11 cellular contexts compared by ENCODE assay signal in the genomic region with DNA sequence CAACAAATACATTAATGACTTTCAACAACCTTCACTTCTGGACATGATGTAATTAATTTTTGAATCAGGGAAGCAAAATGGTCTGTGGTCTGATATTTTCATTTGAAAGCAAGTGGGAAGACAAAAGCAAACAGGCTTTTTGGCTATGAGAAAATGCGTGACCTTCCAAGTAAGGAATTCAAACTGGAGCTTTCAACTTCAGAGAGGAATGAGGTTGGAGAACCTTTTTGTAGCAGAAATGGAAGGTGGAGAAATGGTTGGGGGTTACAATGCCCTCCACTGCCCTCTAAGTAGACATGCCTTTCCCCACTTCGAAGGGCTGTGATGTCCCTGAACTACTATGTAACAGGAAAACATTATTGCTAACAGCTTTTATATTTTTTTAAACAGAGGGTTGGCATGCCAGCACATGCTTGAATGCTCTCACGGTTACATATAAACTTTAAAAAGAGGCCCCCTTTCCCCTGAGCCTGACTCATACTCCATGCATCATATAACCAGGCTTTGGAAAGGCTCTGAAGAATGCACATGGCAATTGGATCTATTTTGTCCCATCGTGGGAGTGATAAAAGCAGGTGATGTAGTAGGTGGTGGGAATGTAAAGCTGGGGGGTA.
DNase-seq lines count a peak whose midpoint lies in the region; ATAC-seq, FAIRE-seq and TF ChIP-seq lines count a peak whose summit lies in the region.
"Had no signal": no experiment of that assay in that cellular context is flagged by ENCODE, and none has a peak within 500 bp of the region (broad histone marks: within the 10 kb centered on the region; RNA-seq: fewer than 3 reads in every experiment).

No MANE protein-coding gene starts in this region.

- H3K18ac ChIP-seq in mesendoderm (ENCODE audit: low read length), result no peak overlapping the region

- peaks cover 17% of the 10 kb centered on the region for H3K4me1 Mint-ChIP-seq in activated T-helper 2 cell treated with anti-CD3 and anti-CD28 coated beads, Interferon-gamma antibody, Interleukin-2, Interleukin-4, amounts not matched to agents 10 μg/mL and 5 μg/mL and 100 μg/mL, durations not matched to agents 14 hours and 24 hours and 36 hours (ENCODE audit: low read depth)

- H3K9me3 ChIP-seq in HepG2 (ENCODE audit: low read length) (no peaks in the 10 kb centered on the region), right lobe of liver (no peaks in the 10 kb centered on the region), breast epithelium (no peaks in the 10 kb centered on the region)

- H3K4ac ChIP-seq in mesendoderm (ENCODE audit: low read depth, low read length), result no peak overlapping the region

- H3K4me3 ChIP-seq in HepG2 (replicated peaks in 1 of 3; ENCODE audit: insufficient read depth in 1 of 3, low read depth in 2 of 3, low read length in 3 of 3), result no peak overlapping the region
- no peak overlapping the region for H3K4me3 ChIP-seq in right lobe of liver
- H3K4me3 ChIP-seq in breast epithelium, result no peak overlapping the region
- H3K4me3 ChIP-seq in mesendoderm (ENCODE audit: low read length), result no peak overlapping the region

- TF ChIP-seq POLR2A in HepG2 (IDR thresholded peaks at IDR 0.05; ENCODE audit: insufficient read depth in 1 of 2, low read depth in 2 of 2, low read length in 2 of 2), result no peak
- no peak for TF ChIP-seq POLR2A in right lobe of liver (IDR thresholded peaks at IDR 0.05)
- no peak for TF ChIP-seq POLR2A in breast epithelium (IDR thresholded peaks at IDR 0.05)
- TF ChIP-seq POLR2A in GM12892 (IDR thresholded peaks at IDR 0.05; ENCODE audit: low read depth, low read length), result no peak

- no peak overlapping the region for H3K56ac ChIP-seq in mesendoderm (ENCODE audit: low read length)

- H3K79me1 ChIP-seq in mesendoderm (ENCODE audit: low read length), result no peaks in the 10 kb centered on the region

- TF ChIP-seq EP300 in HepG2 (IDR thresholded peaks at IDR 0.05; ENCODE audit: low read depth in 2 of 2, low read length in 2 of 2) (no peak), HepG2 (CRISPR knock-in tag; IDR thresholded peaks at IDR 0.05; ENCODE audit: borderline replicate concordance) (no peak)

- 15% methylated on average over 4 of the region's 4 CpGs for WGBS in HepG2 (ENCODE audit: low lambda C conversion rate)
- 75% methylated on average over 4 of the region's 4 CpGs for WGBS in right lobe of liver (ENCODE audit: insufficient coverage, low coverage, low lambda C conversion rate, missing lambda C conversion rate)
- no CpG with 5 or more reads among the region's 4 CpGs for WGBS in mesendoderm (ENCODE audit: extremely low coverage, insufficient coverage, low lambda C conversion rate)

- CTCF ChIA-PET in HepG2 (lab: Yijun Ruan, JAX; ENCODE audit: low intra/inter-chr PET ratio, low total read pairs), result no interaction called here

- TF ChIP-seq CTCF in HepG2 (CRISPR knock-in tag; IDR thresholded peaks at IDR 0.05) (no peak), right lobe of liver (IDR thresholded peaks at IDR 0.05) (no peak), breast epithelium (IDR thresholded peaks at IDR 0.05) (no peak)

- DNase-seq in HepG2 (ENCODE audit: low spot score) (peak; percentile 23), right lobe of liver (no peak), breast epithelium (ENCODE audit: low spot score in 2 of 2) (no peak), mesendoderm (peak; percentile 57), GM12892 (ENCODE audit: insufficient read length) (no peak)
- DNase-seq in activated T-helper 2 cell treated with anti-CD3 and anti-CD28 coated beads, Interferon-gamma antibody, Interleukin-2, Interleukin-4, amounts not matched to agents 10 μg/mL and 5 μg/mL and 100 μg/mL, durations not matched to agents 14 hours and 24 hours and 36 hours (ENCODE audit: low spot score), result no peak
- DNase-seq: midbrain, NCI-H1436 treated with DMSO at 0.1 percent for 48 hours, SIG-M5 had no signal

- no peak overlapping the region for H4K5ac ChIP-seq in mesendoderm (ENCODE audit: low read length)

- no peak for TF ChIP-seq RAD21 in HepG2 (CRISPR knock-in tag; IDR thresholded peaks at IDR 0.05)

- in situ Hi-C loops in HepG2 (cut with HindIII; ENCODE audit: extremely low pct_ligation_motif_present, low pct_unique_long_range_greater_than_20kb), result no loop called here

- FAIRE-seq in HepG2 (lab: Jason Lieb, UNC), result no peak
- no peak for FAIRE-seq in GM12892 (lab: Jason Lieb, UNC)

- H3K27me3 ChIP-seq in HepG2 (ENCODE audit: control insufficient read depth in 1 of 2, insufficient read depth in 2 of 2, low read length in 2 of 2) (no peaks in the 10 kb centered on the region), right lobe of liver (no peaks in the 10 kb centered on the region), breast epithelium (no peaks in the 10 kb centered on the region), mesendoderm (ENCODE audit: insufficient read depth, low read length, poor library complexity) (no peaks in the 10 kb centered on the region)

- no peak overlapping the region for H3K27ac Mint-ChIP-seq in activated T-helper 2 cell treated with anti-CD3 and anti-CD28 coated beads, Interferon-gamma antibody, Interleukin-2, Interleukin-4, amounts not matched to agents 10 μg/mL and 5 μg/mL and 100 μg/mL, durations not matched to agents 14 hours and 24 hours and 36 hours

- H4K8ac ChIP-seq in mesendoderm (ENCODE audit: low read depth, low read length), result no peak overlapping the region

- no peak overlapping the region for H2AK5ac ChIP-seq in mesendoderm (ENCODE audit: low read length)

- H2AFZ ChIP-seq in HepG2 (ENCODE audit: low read length), result no peak overlapping the region

- no peaks in the 10 kb centered on the region for H4K20me1 ChIP-seq in HepG2 (ENCODE audit: insufficient read depth, low read length)

- H2BK5ac ChIP-seq in mesendoderm (ENCODE audit: low read length), result no peak overlapping the region

- H3K27ac ChIP-seq in HepG2 (ENCODE audit: extremely low read length, insufficient read depth, low read length) (no peak overlapping the region), right lobe of liver (no peak overlapping the region), breast epithelium (peak overlapping the region; percentile 14 to 59), mesendoderm (ENCODE audit: low read depth, low read length) (no peak overlapping the region)

- H3K79me2 ChIP-seq in HepG2 (ENCODE audit: insufficient read depth, low read length), result no peaks in the 10 kb centered on the region
- H3K79me2 ChIP-seq in mesendoderm (ENCODE audit: control insufficient read depth, insufficient read depth, low read length), result no peaks in the 10 kb centered on the region

- BruUV-seq in HepG2 (replicated peaks; lab: Mats Ljungman, UMichigan), result no TSS peak

- no peaks in the 10 kb centered on the region for H3K9me3 Mint-ChIP-seq in activated T-helper 2 cell treated with anti-CD3 and anti-CD28 coated beads, Interferon-gamma antibody, Interleukin-2, Interleukin-4, amounts not matched to agents 10 μg/mL and 5 μg/mL and 100 μg/mL, durations not matched to agents 14 hours and 24 hours and 36 hours

- H3K4me1 ChIP-seq in HepG2 (ENCODE audit: insufficient read depth, low read length) (peaks cover 11% of the 10 kb centered on the region), right lobe of liver (no peaks in the 10 kb centered on the region), breast epithelium (peaks cover 0 to 9% of the 10 kb centered on the region in 2 donors), mesendoderm (ENCODE audit: control insufficient read depth, low read depth, low read length) (no peaks in the 10 kb centered on the region)

- H2BK120ac ChIP-seq in mesendoderm (ENCODE audit: low read depth, low read length), result peak overlapping the region; percentile 37

- H3K23ac ChIP-seq in mesendoderm (ENCODE audit: low read length), result no peak overlapping the region

- H3K36me3 ChIP-seq in HepG2 (replicated peaks in 1 of 2; ENCODE audit: control insufficient read depth in 1 of 2, insufficient read depth in 2 of 2, low read length in 2 of 2) (no peaks in the 10 kb centered on the region), right lobe of liver (no peaks in the 10 kb centered on the region), breast epithelium (no peaks in the 10 kb centered on the region), mesendoderm (ENCODE audit: control insufficient read depth, insufficient read depth, low read length) (no peaks in the 10 kb centered on the region)

- no peak overlapping the region for H2BK15ac ChIP-seq in mesendoderm (replicated peaks; ENCODE audit: low read depth)

- peaks cover 2% of the 10 kb centered on the region for H3K27me3 Mint-ChIP-seq in activated T-helper 2 cell treated with anti-CD3 and anti-CD28 coated beads, Interferon-gamma antibody, Interleukin-2, Interleukin-4, amounts not matched to agents 10 μg/mL and 5 μg/mL and 100 μg/mL, durations not matched to agents 14 hours and 24 hours and 36 hours (ENCODE audit: low read depth)

- H3K4me2 ChIP-seq in HepG2 (ENCODE audit: low read depth, low read length) (no peak overlapping the region), mesendoderm (ENCODE audit: low read length) (no peak overlapping the region)

- POLR2A ChIA-PET in HepG2 (lab: Yijun Ruan, JAX), result no interaction called here

- intact Hi-C loops in HepG2 (cut with micrococcal nuclease; ENCODE audit: unreplicated experiment) (no loop called here), right lobe of liver (cut with DNase I) (no loop called here), breast epithelium (cut with DNase I; ENCODE audit: low total_unique reads) (no loop called here)
- intact Hi-C loops in activated T-helper 2 cell treated with anti-CD3 and anti-CD28 coated beads, Interferon-gamma antibody, Interleukin-2, Interleukin-4, amounts not matched to agents 10 μg/mL and 5 μg/mL and 100 μg/mL, durations not matched to agents 14 hours and 24 hours and 36 hours (cut with micrococcal nuclease), result loop anchor here (5.0 kb wide), 1 partner anchor 36 kb away; no protein-coding TSS in a partner anchor

- no peaks in the 10 kb centered on the region for H3K36me3 Mint-ChIP-seq in activated T-helper 2 cell treated with anti-CD3 and anti-CD28 coated beads, Interferon-gamma antibody, Interleukin-2, Interleukin-4, amounts not matched to agents 10 μg/mL and 5 μg/mL and 100 μg/mL, durations not matched to agents 14 hours and 24 hours and 36 hours (ENCODE audit: low read depth)

- no peak for ATAC-seq in HepG2
- ATAC-seq in right lobe of liver, result no peak
- ATAC-seq in HG03571 (IDR thresholded peaks at IDR 0.05; ENCODE audit: unreplicated experiment), result no peak
- ATAC-seq in HG02610 (IDR thresholded peaks at IDR 0.05; ENCODE audit: unreplicated experiment), result no peak

- H3K9ac ChIP-seq in HepG2 (ENCODE audit: insufficient read depth, low read depth, low read length) (no peak overlapping the region), mesendoderm (ENCODE audit: low read length) (no peak overlapping the region)

- H3K4me3 Mint-ChIP-seq in activated T-helper 2 cell treated with anti-CD3 and anti-CD28 coated beads, Interferon-gamma antibody, Interleukin-2, Interleukin-4, amounts not matched to agents 10 μg/mL and 5 μg/mL and 100 μg/mL, durations not matched to agents 14 hours and 24 hours and 36 hours (ENCODE audit: low read depth), result no peak overlapping the region

TF ChIP-seq in HepG2, 621 proteins besides CTCF, POLR2A, EP300 and RAD21:
- TF ChIP-seq HNRNPK (IDR thresholded peaks at IDR 0.05; ENCODE audit: low read depth, low read length, poor library complexity, severe bottlenecking) (peak; percentile 72), CEBPB (IDR thresholded peaks at IDR 0.05; ENCODE audit: borderline replicate concordance, low read depth, low read length) (no peak)

Comparison
In these comparisons a context has a peak if more than half of its experiments do, and no peak if none do; other contexts are left out.
1. DNase-seq: peak in HepG2 (single experiment) and mesendoderm (single experiment); none in right lobe of liver (0 of 3), breast epithelium (0 of 2), GM12892 (single experiment) and activated T-helper 2 cell treated with anti-CD3 and anti-CD28 coated beads, Interferon-gamma antibody, Interleukin-2, Interleukin-4, amounts not matched to agents 10 μg/mL and 5 μg/mL and 100 μg/mL, durations not matched to agents 14 hours and 24 hours and 36 hours (single experiment).
2. H3K27ac ChIP-seq: peak in breast epithelium (2 of 2); none in HepG2 (single experiment), right lobe of liver (0 of 3) and mesendoderm (single experiment).